In the genomic region with DNA sequence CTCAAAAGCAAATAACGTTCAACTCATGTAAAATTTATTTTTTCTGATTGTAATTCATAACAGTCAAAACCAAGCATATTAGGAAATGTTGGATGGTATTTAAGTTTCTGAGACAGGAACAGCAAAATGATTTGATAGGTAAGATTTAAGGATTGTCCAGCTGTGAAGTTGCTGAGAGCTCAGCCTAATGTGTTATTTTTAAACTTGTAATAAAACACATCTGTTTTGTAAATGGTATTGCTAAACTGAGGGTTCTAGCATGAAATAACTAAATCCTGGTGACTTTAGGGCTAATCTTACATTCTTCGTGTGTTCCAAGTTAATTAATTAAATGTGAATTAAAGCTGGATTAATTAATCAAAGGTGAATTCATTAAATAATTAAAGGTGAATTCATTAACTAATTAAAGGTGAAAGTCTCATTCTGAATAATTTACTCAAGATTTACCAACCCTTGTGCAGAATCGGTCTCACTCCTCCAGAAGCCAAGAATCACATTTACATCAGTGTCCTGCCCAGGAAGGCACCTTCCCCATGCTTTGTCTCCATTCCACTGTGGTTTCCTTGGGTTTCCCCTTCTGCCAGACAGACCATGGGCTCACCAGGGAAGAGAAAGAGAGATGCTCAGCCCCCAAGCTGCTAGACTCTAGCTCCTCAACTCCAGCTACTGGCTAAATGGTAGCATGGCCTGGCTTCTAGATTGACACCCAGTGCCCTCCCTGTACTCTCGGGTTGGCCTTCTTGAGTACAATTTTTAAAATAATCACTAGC, we compare ENCODE assay signal across 19 cellular contexts. TPM values are rescaled to one million over a fixed set of nuclear protein-coding genes. Genes with fewer than 3 reads are reported as not detected.
DNase-seq lines count a peak whose midpoint lies in the region; ATAC-seq and TF ChIP-seq lines count a peak whose summit lies in the region.
"Had no signal": no experiment of that assay in that cellular context is flagged by ENCODE, and none has a peak within 500 bp of the region (broad histone marks: within the 10 kb centered on the region; RNA-seq: fewer than 3 reads in every experiment).

No MANE protein-coding gene starts in this region.

- ATAC-seq in HG02759 (IDR thresholded peaks at IDR 0.05; ENCODE audit: unreplicated experiment) (peak; percentile 50), HG03520 (IDR thresholded peaks at IDR 0.05; ENCODE audit: unreplicated experiment) (no peak), HG02973 (IDR thresholded peaks at IDR 0.05; ENCODE audit: unreplicated experiment) (no peak)
- ATAC-seq: activated T-helper 17 cell treated with anti-CD3 and anti-CD28 coated beads, Interleukin-2, amount 50 U/mL, for 72 hours; K562; WTC11 had no signal

- H3K27ac Mint-ChIP-seq in CD14-positive monocyte (peak overlapping the region; percentile 79 to 91 (median 88)), osteocyte (ENCODE audit: unreplicated experiment) (peak overlapping the region; percentile 29)
- H3K27ac Mint-ChIP-seq: activated T-helper 17 cell treated with anti-CD3 and anti-CD28 coated beads, Interleukin-2, amount 50 U/mL, for 72 hours; WTC11 had no signal

- 61 to 66% methylated on average over 4 of the region's 4 CpGs for WGBS in esophagus, 2 donors

- no peaks in the 10 kb centered on the region for H3K9me3 ChIP-seq in esophagus (ENCODE audit: control insufficient read depth in 2 of 2, insufficient read depth in 1 of 2, low read depth in 1 of 2, low read length in 1 of 2)

- H3K36me3 Mint-ChIP-seq in CD14-positive monocyte (peaks cover 7 to 9% of the 10 kb centered on the region in 2 donors), osteocyte (ENCODE audit: unreplicated experiment) (no peaks in the 10 kb centered on the region)
- H3K36me3 Mint-ChIP-seq: WTC11 had no signal

- TF ChIP-seq CTCF in CD14-positive monocyte (IDR thresholded peaks at IDR 0.05) (no peak), osteocyte (IDR thresholded peaks at IDR 0.05) (no peak)

- H3K27me3 ChIP-seq in esophagus (ENCODE audit: control insufficient read depth in 1 of 2, insufficient read depth in 2 of 2, low read length in 2 of 2) = no peaks in the 10 kb centered on the region

- H3K4me1 Mint-ChIP-seq in CD14-positive monocyte = peaks cover 56% of the 10 kb centered on the region
- H3K4me1 Mint-ChIP-seq in osteocyte (ENCODE audit: unreplicated experiment) = peaks cover 15% of the 10 kb centered on the region
- H3K4me1 Mint-ChIP-seq: activated T-helper 17 cell treated with anti-CD3 and anti-CD28 coated beads, Interleukin-2, amount 50 U/mL, for 72 hours; WTC11 had no signal

- H3K4me3 ChIP-seq in esophagus (ENCODE audit: low read depth in 1 of 2, low read length in 2 of 2) = no peak overlapping the region
- H3K4me3 ChIP-seq: K562, lung had no signal

- H3K9me3 Mint-ChIP-seq in CD14-positive monocyte = peaks cover 0 to 12% (median 5%) of the 10 kb centered on the region in 7 donors
- no peaks in the 10 kb centered on the region for H3K9me3 Mint-ChIP-seq in osteocyte (ENCODE audit: unreplicated experiment)

- intact Hi-C loops in CD14-positive monocyte (cut with micrococcal nuclease) = no loop called here

- peak overlapping the region; percentile 64 to 80 for H3K27ac ChIP-seq in esophagus (ENCODE audit: low read depth in 2 of 2, low read length in 1 of 2)

- H3K4me1 ChIP-seq in esophagus (ENCODE audit: control insufficient read depth in 2 of 2, insufficient read depth in 2 of 2, low read length in 1 of 2) = peaks cover 0 to 2% of the 10 kb centered on the region in 2 donors

- no peaks in the 10 kb centered on the region for H3K36me3 ChIP-seq in esophagus (ENCODE audit: control insufficient read depth in 2 of 2, insufficient read depth in 2 of 2, low read length in 1 of 2)

- DNase-seq in CD14-positive monocyte (ENCODE audit: low spot score) (no peak), osteocyte (ENCODE audit: extremely low spot score, unreplicated experiment) (no peak), NCI-H748 treated with DMSO at 0.1 percent for 48 hours (lab: John Stamatoyannopoulos, UW) (no peak), GF-D8 (lab: John Stamatoyannopoulos, UW) (no peak)
- DNase-seq: cerebellar nuclear complex, foreskin fibroblast, GDM1, NCI-H1092 had no signal

- no peak overlapping the region for H3K4me3 Mint-ChIP-seq in CD14-positive monocyte
- H3K4me3 Mint-ChIP-seq in osteocyte (ENCODE audit: unreplicated experiment) = no peak overlapping the region
- H3K4me3 Mint-ChIP-seq: activated T-helper 17 cell treated with anti-CD3 and anti-CD28 coated beads, Interleukin-2, amount 50 U/mL, for 72 hours; neural crest cell; WTC11 had no signal

- no peaks in the 10 kb centered on the region for H3K27me3 Mint-ChIP-seq in CD14-positive monocyte (ENCODE audit: low read depth in 3 of 3)
- no peaks in the 10 kb centered on the region for H3K27me3 Mint-ChIP-seq in osteocyte (ENCODE audit: unreplicated experiment)

RNA-seq across cellular contexts. Expression of a gene that starts 13.2 kb away (rescaled TPM):
- polyA plus RNA-seq in CD14-positive monocyte (1 to 10 TPM; 1.1 to 1.2 TPM), esophagus (under 1 TPM; 0.12 to 0.16 TPM)
- not detected in 2 replicates for total RNA-seq in osteocyte
- total RNA-seq: activated CD8-positive, alpha-beta memory T cell treated with anti-CD3 and anti-CD28 coated beads for 36 hours; neural crest cell; RPMI7951; WTC11 had no signal

RNA-seq across cellular contexts. Expression of a gene that starts 35.0 kb away (rescaled TPM):
- polyA plus RNA-seq in CD14-positive monocyte (100 to 1,000 TPM in 1 of 2 donors, 10 to 100 TPM in 1; 62.2 to 117 TPM), esophagus (1 to 10 TPM; 1.2 TPM)
- total RNA-seq in osteocyte = 0.42 and 0.48 TPM in 2 replicates
- total RNA-seq: neural crest cell had no signal

Comparison
In these comparisons a context has a peak if more than half of its experiments do, and no peak if none do; other contexts are left out.
1. RNA of a gene that starts 35.0 kb away (polyA plus RNA-seq): 62.2 to 117 TPM in CD14-positive monocyte; 1.2 TPM in esophagus; every median in the first group is over 10 times any median in the second.